Comparison of ENCODE assay signal across 9 cellular contexts in genomic region chr3:69784854-69785523, GRCh38. TPM values are rescaled to one million over a fixed set of nuclear protein-coding genes. Genes with fewer than 3 reads are reported as not detected.
A peak's percentile ranks its signal among the peaks of the same experiment; 100 is the strongest.
DNase-seq lines count a peak whose midpoint lies in the region; ATAC-seq and TF ChIP-seq lines count a peak whose summit lies in the region.
"Had no signal": no experiment of that assay in that cellular context is flagged by ENCODE, and none has a peak within 500 bp of the region (broad histone marks: within the 10 kb centered on the region; RNA-seq: fewer than 3 reads in every experiment).

No MANE protein-coding gene starts in this region.

- intact Hi-C loops in psoas muscle (cut with DNase I) = loop anchor here (5.0 kb wide), 3 partner anchors 38 to 48 kb away; partner anchors contain the start of gene MITF (in 1 of the 2)

- H3K27me3 ChIP-seq in psoas muscle (ENCODE audit: insufficient read depth in 3 of 3, low read length in 2 of 3) (no peaks in the 10 kb centered on the region), WERI-Rb-1 (ENCODE audit: insufficient read depth, low read depth, severe bottlenecking) (no peaks in the 10 kb centered on the region)

- peak; percentile 83 for DNase-seq in ELR (ENCODE audit: low read depth)
- DNase-seq in T1000 (lab: John Stamatoyannopoulos, UW) = peak; percentile 73
- DNase-seq in globus pallidus (ENCODE audit: low spot score) = peak; percentile 35
- peak; percentile 71 to 86 for DNase-seq in psoas muscle
- no peak for DNase-seq in iPS-NIHi11 (ENCODE audit: low spot score)
- no peak for DNase-seq in AML-193 (lab: John Stamatoyannopoulos, UW)
- DNase-seq in WERI-Rb-1 = no peak
- DNase-seq: activated T-cell treated with anti-CD3 and anti-CD28 coated beads, Interleukin-2, amount 50 U/mL, for 1 hour had no signal

- H3K9me3 ChIP-seq in psoas muscle = no peaks in the 10 kb centered on the region
- no peaks in the 10 kb centered on the region for H3K9me3 ChIP-seq in WERI-Rb-1 (ENCODE audit: severe bottlenecking)

- H3K4me1 ChIP-seq in psoas muscle = peaks cover 63% of the 10 kb centered on the region

- peak; percentile 93 to 98 (median 96) for ATAC-seq in psoas muscle
- ATAC-seq in GM19452 (IDR thresholded peaks at IDR 0.05; ENCODE audit: unreplicated experiment) = no peak

- H3K36me3 ChIP-seq in psoas muscle (ENCODE audit: insufficient read depth in 1 of 2, low read depth in 1 of 2) (no peaks in the 10 kb centered on the region), WERI-Rb-1 (no peaks in the 10 kb centered on the region)

- TF ChIP-seq CTCF in psoas muscle (IDR thresholded peaks at IDR 0.05) (no peak), WERI-Rb-1 (IDR thresholded peaks at IDR 0.05; ENCODE audit: low read depth, low read length) (no peak)

- H3K27ac ChIP-seq in psoas muscle (peak overlapping the region; percentile 74), WERI-Rb-1 (no peak overlapping the region)

- WGBS in psoas muscle, 3 donors = 17 to 39% (median 19%) methylated on average over 7 of the region's 7 CpGs

- H3K4me3 ChIP-seq in psoas muscle = no peak overlapping the region
- no peak overlapping the region for H3K4me3 ChIP-seq in WERI-Rb-1 (ENCODE audit: low read depth, low read length)

RNA-seq across cellular contexts. Expression of gene MITF, which starts 45.7 kb away (rescaled TPM):
- 10 to 100 TPM; 48.2 to 98.1 (median 62.8) TPM for total RNA-seq in psoas muscle
- polyA plus RNA-seq in psoas muscle = 10 to 100 TPM; 11.8 to 49.9 (median 29.0) TPM

Comparison
In these comparisons a context has a peak if more than half of its experiments do, and no peak if none do; other contexts are left out.
1. DNase-seq: peak in ELR (single experiment), T1000 (single experiment), globus pallidus (single experiment) and psoas muscle (2 of 2); none in iPS-NIHi11 (single experiment), AML-193 (0 of 2) and WERI-Rb-1 (single experiment).